In the genomic region with DNA sequence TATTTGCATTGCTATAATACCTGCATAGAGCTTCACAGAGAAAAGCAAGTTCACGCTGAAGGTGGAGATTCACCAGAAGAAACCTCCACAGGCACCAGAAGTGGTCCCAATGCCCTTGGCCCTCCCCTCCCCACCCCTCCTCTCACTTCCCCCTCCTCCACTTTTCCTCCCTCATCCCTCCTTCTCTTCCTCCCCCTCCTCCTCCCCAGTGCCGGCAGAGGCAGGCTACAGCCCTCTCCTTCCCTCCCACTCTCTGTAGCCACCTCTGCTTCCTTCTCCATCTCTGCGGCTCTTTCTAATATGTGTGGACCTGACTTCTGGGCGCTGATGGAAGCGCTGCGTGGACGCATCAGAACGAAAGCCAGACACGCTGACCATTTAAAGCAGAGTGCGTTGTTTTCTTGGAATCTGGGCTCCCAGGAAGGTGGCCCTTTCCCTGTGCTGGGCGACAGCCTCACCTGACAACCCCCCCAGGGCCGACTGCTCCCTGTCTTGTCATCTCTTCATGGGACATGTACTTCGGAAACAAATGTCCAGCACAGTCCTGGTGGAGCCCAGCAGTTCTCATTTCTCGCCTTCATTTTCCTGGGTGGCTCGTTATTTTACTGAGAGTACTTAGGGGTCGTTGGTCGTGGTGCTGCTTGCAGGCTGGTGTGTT, we compare ENCODE assay signal across 28 cellular contexts. TPM values are rescaled to one million over a fixed set of nuclear protein-coding genes. Genes with fewer than 3 reads are reported as not detected.
"Had no signal": no experiment of that assay in that cellular context is flagged by ENCODE, and none has a peak within 500 bp of the region (broad histone marks: within the 10 kb centered on the region; RNA-seq: fewer than 3 reads in every experiment).

No MANE protein-coding gene starts in this region.

- H3K9me3 Mint-ChIP-seq: activated CD4-positive, alpha-beta memory T cell treated with anti-CD3 and anti-CD28 coated beads for 36 hours; activated CD4-positive, alpha-beta T cell treated with anti-CD3 and anti-CD28 coated beads, Interleukin-2, amount 10 ng/mL, durations not matched to agents 7 days and 5 days; activated naive CD8-positive, alpha-beta T cell treated with anti-CD3 and anti-CD28 coated beads, Interleukin-2, amount 10 ng/mL, durations not matched to agents 7 days and 5 days; activated T-cell treated with anti-CD3 and anti-CD28 coated beads, Interleukin-2, amount 50 U/mL, for 4 hours; T-helper 1 cell treated with Interleukin-12 subunit alpha and Interleukin-12 subunit beta and Interleukin-4 antibody, amounts not matched to agents 30 μg/mL and 1 μg/mL, for 36 hours had no signal

- ATAC-seq: activated T-cell treated with anti-CD3 and anti-CD28 coated beads, Interleukin-2, amount 50 U/mL, for 4 hours; Panc1; SK-N-SH treated with all-trans-retinoic acid at 6 μM for 48 hours had no signal

- H3K27me3 Mint-ChIP-seq: activated CD4-positive, alpha-beta memory T cell treated with anti-CD3 and anti-CD28 coated beads for 36 hours; activated CD4-positive, alpha-beta T cell treated with anti-CD3 and anti-CD28 coated beads, Interleukin-2, amount 10 ng/mL, durations not matched to agents 7 days and 5 days had no signal

- H3K4me1 ChIP-seq: adrenal gland had no signal

- H3K9me3 ChIP-seq: adrenal gland, SJSA1 had no signal

- H3K4me3 ChIP-seq: adrenal gland, SJSA1 had no signal

- H3K4me1 Mint-ChIP-seq: activated CD4-positive, alpha-beta T cell treated with anti-CD3 and anti-CD28 coated beads, Interleukin-2, amount 10 ng/mL, durations not matched to agents 7 days and 5 days; activated naive CD8-positive, alpha-beta T cell treated with anti-CD3 and anti-CD28 coated beads, Interleukin-2, amount 10 ng/mL, durations not matched to agents 7 days and 5 days had no signal

- H3K36me3 ChIP-seq: adrenal gland had no signal

- H3K36me3 Mint-ChIP-seq: activated naive CD8-positive, alpha-beta T cell treated with anti-CD3 and anti-CD28 coated beads, Interleukin-2, amount 10 ng/mL, durations not matched to agents 7 days and 5 days had no signal

- H3K27ac ChIP-seq: adrenal gland, SJSA1 had no signal

- H3K4me3 Mint-ChIP-seq: activated CD4-positive, alpha-beta memory T cell treated with anti-CD3 and anti-CD28 coated beads for 36 hours; activated CD4-positive, alpha-beta T cell treated with anti-CD3 and anti-CD28 coated beads, Interleukin-2, amount 10 ng/mL, durations not matched to agents 7 days and 5 days; activated naive CD8-positive, alpha-beta T cell treated with anti-CD3 and anti-CD28 coated beads, Interleukin-2, amount 10 ng/mL, durations not matched to agents 7 days and 5 days; activated T-cell treated with anti-CD3 and anti-CD28 coated beads, Interleukin-2, amount 50 U/mL, for 4 hours; T-helper 1 cell treated with Interleukin-12 subunit alpha and Interleukin-12 subunit beta and Interleukin-4 antibody, amounts not matched to agents 30 μg/mL and 1 μg/mL, for 36 hours had no signal

- H3K27ac Mint-ChIP-seq: activated CD4-positive, alpha-beta memory T cell treated with anti-CD3 and anti-CD28 coated beads for 36 hours; activated CD4-positive, alpha-beta T cell treated with anti-CD3 and anti-CD28 coated beads, Interleukin-2, amount 10 ng/mL, durations not matched to agents 7 days and 5 days; activated naive CD8-positive, alpha-beta T cell treated with anti-CD3 and anti-CD28 coated beads, Interleukin-2, amount 10 ng/mL, durations not matched to agents 7 days and 5 days; T-helper 1 cell treated with Interleukin-12 subunit alpha and Interleukin-12 subunit beta and Interleukin-4 antibody, amounts not matched to agents 30 μg/mL and 1 μg/mL, for 36 hours had no signal

- H3K27me3 ChIP-seq: adrenal gland had no signal

- DNase-seq: activated CD4-positive, alpha-beta memory T cell treated with anti-CD3 and anti-CD28 coated beads for 36 hours; activated CD4-positive, alpha-beta T cell treated with anti-CD3 and anti-CD28 coated beads, Interleukin-2, amount 10 ng/mL, durations not matched to agents 7 days and 5 days; activated CD4-positive, CD25-positive, alpha-beta regulatory T cell; activated CD8-positive, alpha-beta memory T cell treated with anti-CD3 and anti-CD28 coated beads for 24 hours; activated gamma-delta T cell treated with Interleukin-2 at 50 U/mL for 16 hours; activated naive CD4-positive, alpha-beta T cell treated with anti-CD3 and anti-CD28 coated beads, Interleukin-2, amount 50 U/mL, for 16 hours; activated naive CD8-positive, alpha-beta T cell treated with anti-CD3 and anti-CD28 coated beads, Interleukin-2, amount 10 ng/mL, durations not matched to agents 7 days and 5 days; activated T-cell treated with anti-CD3 and anti-CD28 coated beads, Interleukin-2, amount 50 U/mL, for 4 hours; adrenal gland; anterior cingulate cortex; caudate nucleus; MM.1S; NCI-H1105 treated with DMSO at 0.1 percent for 48 hours; NCI-H1436 treated with DMSO at 0.1 percent for 48 hours; NCI-H187; NCI-H2081; NCI-H510A treated with DMSO at 0.1 percent for 48 hours; NCI-H69; NK-92 treated with Interleukin-12 subunit alpha and Interleukin-12 subunit beta, amount 100 ng/mL, for 24 hours; OCI-M1; RPMI8226; SHP77; SW 1271; T1000 had no signal

RNA-seq across cellular contexts. Expression of a gene that starts 52.0 kb away (rescaled TPM):
- total RNA-seq: activated CD4-positive, alpha-beta memory T cell treated with anti-CD3 and anti-CD28 coated beads for 36 hours; activated CD4-positive, alpha-beta T cell treated with anti-CD3 and anti-CD28 coated beads, Interleukin-2, amount 10 ng/mL, durations not matched to agents 7 days and 5 days; activated naive CD8-positive, alpha-beta T cell treated with anti-CD3 and anti-CD28 coated beads, Interleukin-2, amount 10 ng/mL, durations not matched to agents 7 days and 5 days; activated T-cell treated with anti-CD3 and anti-CD28 coated beads, Interleukin-2, amount 50 U/mL, for 4 hours; adrenal gland; SJSA1 had no signal
